Comparison of ENCODE assay signal across 1 cellular context in genomic region chr6:35728663-35729348, GRCh38.
TF ChIP-seq lines count a peak whose summit lies in the region.

No MANE protein-coding gene starts in this region.

TF ChIP-seq in H1, 55 proteins besides CTCF, POLR2A, EP300 and RAD21:
- TF ChIP-seq ASH2L (IDR thresholded peaks at IDR 0.05; ENCODE audit: low read length) = no peak
- no peak for TF ChIP-seq CHD1 (IDR thresholded peaks at IDR 0.05; ENCODE audit: low read depth, low read length)
- no peak for TF ChIP-seq NANOG (IDR thresholded peaks at IDR 0.05; ENCODE audit: insufficient read depth, low read depth, low read length, poor library complexity, severe bottlenecking)
- TF ChIP-seq RXRA (IDR thresholded peaks at IDR 0.05; ENCODE audit: insufficient read depth, low read depth, low read length) = no peak
- TF ChIP-seq ATF2 (IDR thresholded peaks at IDR 0.05; ENCODE audit: low read length) = no peak
- no peak for TF ChIP-seq POU5F1 (IDR thresholded peaks at IDR 0.05; ENCODE audit: low read depth, low read length)
- TF ChIP-seq BCL11A (IDR thresholded peaks at IDR 0.05; ENCODE audit: low read depth in 2 of 2, low read length in 2 of 2) = no peak
- TF ChIP-seq SP2 (IDR thresholded peaks at IDR 0.05; ENCODE audit: low read length) = no peak
- no peak for TF ChIP-seq SIN3A (conservative IDR thresholded peaks at IDR 0.05 in 1 of 2, IDR thresholded peaks at IDR 0.05 in 1 of 2; ENCODE audit: low read depth in 1 of 2, low read length in 2 of 2)
- TF ChIP-seq EGR1 (IDR thresholded peaks at IDR 0.05; ENCODE audit: borderline replicate concordance, low read depth, low read length) = no peak
- no peak for TF ChIP-seq CEBPB (IDR thresholded peaks at IDR 0.05; ENCODE audit: low read depth, low read length)
